ENCODE assay signal across 21 cellular contexts in genomic region chr5:156237361-156237760, GRCh38.
"Had no signal": no experiment of that assay in that cellular context is flagged by ENCODE, and none has a peak within 500 bp of the region (broad histone marks: within the 10 kb centered on the region; RNA-seq: fewer than 3 reads in every experiment).

No MANE protein-coding gene starts in this region.

- ATAC-seq: activated T-cell treated with anti-CD3 and anti-CD28 coated beads, Interleukin-2, amount 50 U/mL, for 4 hours; heart left ventricle; natural killer cell treated with Interleukin-12 subunit alpha and Interleukin-12 subunit beta and Interleukin-15 and Interleukin-18, amount 100 ng/mL, for 72 hours; stimulated activated memory B cell treated with anti-CD40 and anti-IgM and Interleukin-4, amounts not matched to agents 10 μg/mL and 1 μg/mL and 100 μg/mL, for 72 hours; WTC11 had no signal

- H3K4me1 ChIP-seq: sigmoid colon, stomach, suprapubic skin, transverse colon, vagina had no signal

- H3K9me3 ChIP-seq: heart left ventricle, sigmoid colon, stomach, suprapubic skin, transverse colon, vagina had no signal

- H3K27me3 ChIP-seq: cardiac muscle cell, heart left ventricle, sigmoid colon, stomach, suprapubic skin, transverse colon, vagina had no signal

- H3K36me3 ChIP-seq: cardiac muscle cell, heart left ventricle, sigmoid colon, stomach, suprapubic skin, transverse colon, vagina had no signal

- H3K27ac Mint-ChIP-seq: activated T-helper 2 cell treated with anti-CD3 and anti-CD28 coated beads, Interferon-gamma antibody, Interleukin-2, Interleukin-4, amounts not matched to agents 10 μg/mL and 5 μg/mL and 100 μg/mL, durations not matched to agents 14 hours and 24 hours and 36 hours; natural killer cell treated with Interleukin-12 subunit alpha and Interleukin-12 subunit beta and Interleukin-15 and Interleukin-18, amount 100 ng/mL, for 72 hours; progenitor cell of endocrine pancreas; stimulated activated memory B cell treated with anti-CD40 and anti-IgM and Interleukin-4, amounts not matched to agents 10 μg/mL and 1 μg/mL and 100 μg/mL, for 72 hours; WTC11 had no signal

- H3K36me3 Mint-ChIP-seq: natural killer cell treated with Interleukin-12 subunit alpha and Interleukin-12 subunit beta and Interleukin-15 and Interleukin-18, amount 100 ng/mL, for 72 hours; stimulated activated memory B cell treated with anti-CD40 and anti-IgM and Interleukin-4, amounts not matched to agents 10 μg/mL and 1 μg/mL and 100 μg/mL, for 72 hours; WTC11 had no signal

- H3K4me1 Mint-ChIP-seq: stimulated activated memory B cell treated with anti-CD40 and anti-IgM and Interleukin-4, amounts not matched to agents 10 μg/mL and 1 μg/mL and 100 μg/mL, for 72 hours; WTC11 had no signal

- DNase-seq: activated CD8-positive, alpha-beta memory T cell treated with anti-CD3 and anti-CD28 coated beads for 24 hours; activated CD8-positive, alpha-beta memory T cell treated with anti-CD3 and anti-CD28 coated beads, Interleukin-2, amount 50 U/mL, for 4 hours; activated naive CD4-positive, alpha-beta T cell treated with Interleukin-2 at 50 U/mL for 16 hours; activated T-cell treated with anti-CD3 and anti-CD28 coated beads, Interleukin-2, amount 50 U/mL, for 4 hours; amygdala; effector CD4-positive, alpha-beta T cell; heart left ventricle; retina; sigmoid colon; stimulated activated CD4-positive, alpha-beta T cell treated with anti-CD3 and anti-CD28 coated beads, Interleukin-15, amount 100 ng/mL, for 24 hours; stomach; transverse colon had no signal

- H3K9me3 Mint-ChIP-seq: activated T-cell treated with anti-CD3 and anti-CD28 coated beads, Interleukin-2, amount 50 U/mL, for 4 hours; activated T-helper 2 cell treated with anti-CD3 and anti-CD28 coated beads, Interferon-gamma antibody, Interleukin-2, Interleukin-4, amounts not matched to agents 10 μg/mL and 5 μg/mL and 100 μg/mL, durations not matched to agents 14 hours and 24 hours and 36 hours; natural killer cell treated with Interleukin-12 subunit alpha and Interleukin-12 subunit beta and Interleukin-15 and Interleukin-18, amount 100 ng/mL, for 72 hours; stimulated activated memory B cell treated with anti-CD40 and anti-IgM and Interleukin-4, amounts not matched to agents 10 μg/mL and 1 μg/mL and 100 μg/mL, for 72 hours; WTC11 had no signal

- H3K27me3 Mint-ChIP-seq: natural killer cell treated with Interleukin-12 subunit alpha and Interleukin-12 subunit beta and Interleukin-15 and Interleukin-18, amount 100 ng/mL, for 72 hours; progenitor cell of endocrine pancreas had no signal

- H3K4me3 ChIP-seq: cardiac muscle cell, heart left ventricle, sigmoid colon, smooth muscle cell, stomach, suprapubic skin, transverse colon, vagina had no signal

- H3K4me3 Mint-ChIP-seq: activated T-cell treated with anti-CD3 and anti-CD28 coated beads, Interleukin-2, amount 50 U/mL, for 4 hours; natural killer cell treated with Interleukin-12 subunit alpha and Interleukin-12 subunit beta and Interleukin-15 and Interleukin-18, amount 100 ng/mL, for 72 hours; stimulated activated memory B cell treated with anti-CD40 and anti-IgM and Interleukin-4, amounts not matched to agents 10 μg/mL and 1 μg/mL and 100 μg/mL, for 72 hours; WTC11 had no signal

- H3K27ac ChIP-seq: cardiac muscle cell, heart left ventricle, sigmoid colon, stomach, suprapubic skin, transverse colon, vagina had no signal
